Comparison of ENCODE assay signal across 16 cellular contexts in genomic region chr4:121009578-121010338, GRCh38.
DNase-seq lines count a peak whose midpoint lies in the region; ATAC-seq and TF ChIP-seq lines count a peak whose summit lies in the region.
"Had no signal": no experiment of that assay in that cellular context is flagged by ENCODE, and none has a peak within 500 bp of the region (broad histone marks: within the 10 kb centered on the region; RNA-seq: fewer than 3 reads in every experiment).

No MANE protein-coding gene starts in this region.

- BruUV-seq in mammary epithelial cell (replicated peaks; lab: Mats Ljungman, UMichigan): no TSS peak

- H3K9me2 ChIP-seq in hepatocyte (replicated peaks; ENCODE audit: insufficient read depth): no peaks in the 10 kb centered on the region
- H3K9me2 ChIP-seq: SK-N-SH had no signal

- H3K36me3 Mint-ChIP-seq in activated T-cell treated with anti-CD3 and anti-CD28 coated beads, Interleukin-2, amount 50 U/mL, for 4 hours (ENCODE audit: insufficient read depth): no peaks in the 10 kb centered on the region
- no peaks in the 10 kb centered on the region for H3K36me3 Mint-ChIP-seq in activated T-cell treated with anti-CD3 and anti-CD28 coated beads, Interleukin-2, amount 50 U/mL, for 72 hours (ENCODE audit: insufficient read depth in 2 of 2)
- no peaks in the 10 kb centered on the region for H3K36me3 Mint-ChIP-seq in CD8-positive, alpha-beta memory T cell
- H3K36me3 Mint-ChIP-seq in WTC11: no peaks in the 10 kb centered on the region

- POLR2A ChIA-PET in CD8-positive, alpha-beta memory T cell (lab: Charles Lee): no interaction called here
- POLR2A ChIA-PET in WTC11 (lab: Charles Lee): no interaction called here

- TF ChIP-seq CTCF in WTC11 (IDR thresholded peaks at IDR 0.05) (no peak), hepatocyte (IDR thresholded peaks at IDR 0.05; ENCODE audit: poor library complexity) (no peak), mammary epithelial cell (conservative IDR thresholded peaks at IDR 0.05 in 1 of 2, IDR thresholded peaks at IDR 0.05 in 1 of 2; ENCODE audit: extremely low read depth in 1 of 2, insufficient read depth in 1 of 2, low read depth in 1 of 2, low read length in 2 of 2) (no peak)

- H3K4me3 Mint-ChIP-seq in activated T-cell treated with anti-CD3 and anti-CD28 coated beads, Interleukin-2, amount 50 U/mL, for 4 hours: peak overlapping the region; percentile 16
- peak overlapping the region in 1 of 2 donors; percentile 1 for H3K4me3 Mint-ChIP-seq in activated T-cell treated with anti-CD3 and anti-CD28 coated beads, Interleukin-2, amount 50 U/mL, for 72 hours
- H3K4me3 Mint-ChIP-seq in CD8-positive, alpha-beta memory T cell: peak overlapping the region in 5 of 7 donors; percentile 5 to 30 (median 16)
- peak overlapping the region; percentile 11; the same call in 1 of the 2 replicates for H3K4me3 Mint-ChIP-seq in WTC11

- 75% methylated on average over 3 of the region's 3 CpGs for whole genome bisulfite sequencing in hepatocyte (ENCODE audit: low lambda C conversion rate, missing lambda C conversion rate)
- 63% methylated on average over 3 of the region's 3 CpGs for WGBS in mammary epithelial cell (ENCODE audit: low coverage, missing lambda C conversion rate)

- in situ Hi-C loops in mammary epithelial cell (cut with MboI; ENCODE audit: low sequenced_read_pairs in 2 of 2): no loop called here

- H3K79me2 ChIP-seq in hepatocyte: no peaks in the 10 kb centered on the region
- H3K79me2 ChIP-seq in mammary epithelial cell (ENCODE audit: insufficient read depth, low read length): no peaks in the 10 kb centered on the region

- H3K4me1 ChIP-seq in CD8-positive, alpha-beta memory T cell (ENCODE audit: insufficient read depth, low read length): peaks cover 20% of the 10 kb centered on the region
- H3K4me1 ChIP-seq in hepatocyte (ENCODE audit: insufficient read depth) (peaks cover 27% of the 10 kb centered on the region), mammary epithelial cell (ENCODE audit: insufficient read depth, low read length) (no peaks in the 10 kb centered on the region)
- no peaks in the 10 kb centered on the region for H3K4me1 ChIP-seq in effector memory CD4-positive, alpha-beta T cell (ENCODE audit: control insufficient read depth, insufficient read depth, low read length, poor library complexity, severe bottlenecking)
- H3K4me1 ChIP-seq: HAP-1 had no signal

- DNase-seq in activated T-cell treated with anti-CD3 and anti-CD28 coated beads, Interleukin-2, amount 50 U/mL, for 4 hours: no peak
- DNase-seq in activated T-cell treated with anti-CD3 and anti-CD28 coated beads, Interleukin-2, amount 50 U/mL, for 72 hours: no peak
- DNase-seq in CD8-positive, alpha-beta memory T cell: peak in 2 of 5 donors; percentile 23 to 72
- DNase-seq in WTC11 (ENCODE audit: low spot score) (no peak), hepatocyte (ENCODE audit: low spot score) (no peak), SW480 (ENCODE audit: low spot score) (no peak), mammary epithelial cell (no peak)
- DNase-seq in effector memory CD4-positive, alpha-beta T cell: no peak
- DNase-seq: DMS79, KBM-7, NCI-H1694 treated with DMSO at 0.1 percent for 48 hours, NCI-H748 treated with DMSO at 0.1 percent for 48 hours, OCI-M1, Right ventricle myocardium superior, SK-N-SH had no signal

- H3K27ac Mint-ChIP-seq in activated T-cell treated with anti-CD3 and anti-CD28 coated beads, Interleukin-2, amount 50 U/mL, for 72 hours: no peak overlapping the region
- H3K27ac Mint-ChIP-seq in CD8-positive, alpha-beta memory T cell: peak overlapping the region in 6 of 8 donors; percentile 20 to 80 (median 60)
- peak overlapping the region; percentile 7; the same call in 1 of the 2 replicates for H3K27ac Mint-ChIP-seq in WTC11

- H3K27me3 Mint-ChIP-seq in activated T-cell treated with anti-CD3 and anti-CD28 coated beads, Interleukin-2, amount 50 U/mL, for 4 hours (ENCODE audit: low read depth): no peaks in the 10 kb centered on the region
- no peaks in the 10 kb centered on the region for H3K27me3 Mint-ChIP-seq in activated T-cell treated with anti-CD3 and anti-CD28 coated beads, Interleukin-2, amount 50 U/mL, for 72 hours (ENCODE audit: low read depth)
- no peaks in the 10 kb centered on the region for H3K27me3 Mint-ChIP-seq in CD8-positive, alpha-beta memory T cell
- no peaks in the 10 kb centered on the region for H3K27me3 Mint-ChIP-seq in WTC11 (ENCODE audit: low read depth)

- H3K4me1 Mint-ChIP-seq in activated T-cell treated with anti-CD3 and anti-CD28 coated beads, Interleukin-2, amount 50 U/mL, for 4 hours (ENCODE audit: low read depth): peaks cover 36% of the 10 kb centered on the region
- H3K4me1 Mint-ChIP-seq in activated T-cell treated with anti-CD3 and anti-CD28 coated beads, Interleukin-2, amount 50 U/mL, for 72 hours (ENCODE audit: low read depth): peaks cover 29% of the 10 kb centered on the region
- H3K4me1 Mint-ChIP-seq in CD8-positive, alpha-beta memory T cell: peaks cover 14 to 26% (median 25%) of the 10 kb centered on the region in 3 donors
- H3K4me1 Mint-ChIP-seq in WTC11: peaks cover 47% of the 10 kb centered on the region

- intact Hi-C loops in mammary epithelial cell (cut with micrococcal nuclease): no loop called here

- H3K9me3 Mint-ChIP-seq in activated T-cell treated with anti-CD3 and anti-CD28 coated beads, Interleukin-2, amount 50 U/mL, for 4 hours: no peaks in the 10 kb centered on the region
- no peaks in the 10 kb centered on the region for H3K9me3 Mint-ChIP-seq in activated T-cell treated with anti-CD3 and anti-CD28 coated beads, Interleukin-2, amount 50 U/mL, for 72 hours
- peaks cover 0 to 2% (median 0%) of the 10 kb centered on the region in 5 donors for H3K9me3 Mint-ChIP-seq in CD8-positive, alpha-beta memory T cell
- H3K9me3 Mint-ChIP-seq in WTC11: no peaks in the 10 kb centered on the region

- H4K20me1 ChIP-seq in hepatocyte (ENCODE audit: insufficient read depth, poor library complexity, severe bottlenecking) (no peaks in the 10 kb centered on the region), mammary epithelial cell (ENCODE audit: insufficient read depth, low read length) (no peaks in the 10 kb centered on the region)

- no peak overlapping the region for H3K4me2 ChIP-seq in hepatocyte
- no peak overlapping the region for H3K4me2 ChIP-seq in mammary epithelial cell (ENCODE audit: insufficient read depth, low read depth, low read length)
- H3K4me2 ChIP-seq: SK-N-SH had no signal

- H3K27me3 ChIP-seq in CD8-positive, alpha-beta memory T cell (ENCODE audit: insufficient read depth, low read length, poor library complexity, severe bottlenecking): no peaks in the 10 kb centered on the region
- no peaks in the 10 kb centered on the region for H3K27me3 ChIP-seq in hepatocyte
- H3K27me3 ChIP-seq in effector memory CD4-positive, alpha-beta T cell (replicated peaks; ENCODE audit: control insufficient read depth, insufficient read depth, low read length, poor library complexity, severe bottlenecking): no peaks in the 10 kb centered on the region
- peaks cover 2% of the 10 kb centered on the region for H3K27me3 ChIP-seq in mammary epithelial cell (ENCODE audit: insufficient read depth, low read length)

- no peak overlapping the region for H2AFZ ChIP-seq in hepatocyte
- no peak overlapping the region for H2AFZ ChIP-seq in mammary epithelial cell (ENCODE audit: low read depth, low read length)

- no peak overlapping the region for H3K27ac ChIP-seq in CD8-positive, alpha-beta memory T cell (ENCODE audit: low read depth, low read length)
- H3K27ac ChIP-seq in hepatocyte (peak overlapping the region; percentile 15), mammary epithelial cell (ENCODE audit: insufficient read depth, low read depth, low read length) (no peak overlapping the region)
- no peak overlapping the region for H3K27ac ChIP-seq in effector memory CD4-positive, alpha-beta T cell (ENCODE audit: insufficient read depth, low read length, poor library complexity, severe bottlenecking)

- no peak overlapping the region for H3K9ac ChIP-seq in mammary epithelial cell (ENCODE audit: insufficient read depth, low read length)
- H3K9ac ChIP-seq: SK-N-SH had no signal

- no peaks in the 10 kb centered on the region for H3K36me3 ChIP-seq in CD8-positive, alpha-beta memory T cell (ENCODE audit: insufficient read depth, low read length)
- H3K36me3 ChIP-seq in hepatocyte (replicated peaks; ENCODE audit: insufficient read depth, low read depth): no peaks in the 10 kb centered on the region
- H3K36me3 ChIP-seq in effector memory CD4-positive, alpha-beta T cell (ENCODE audit: control insufficient read depth, insufficient read depth, low read length): no peaks in the 10 kb centered on the region
- H3K36me3 ChIP-seq in mammary epithelial cell (ENCODE audit: insufficient read depth, low read length): no peaks in the 10 kb centered on the region
- H3K36me3 ChIP-seq: HAP-1 had no signal

- dilution Hi-C loops in mammary epithelial cell (cut with HindIII; ENCODE audit: low sequenced_read_pairs): no loop called here

- H3K4me3 ChIP-seq in CD8-positive, alpha-beta memory T cell (ENCODE audit: low read length): no peak overlapping the region
- H3K4me3 ChIP-seq in hepatocyte: no peak overlapping the region
- no peak overlapping the region for H3K4me3 ChIP-seq in effector memory CD4-positive, alpha-beta T cell (ENCODE audit: insufficient read depth, low read depth, low read length, poor library complexity, severe bottlenecking)
- H3K4me3 ChIP-seq in mammary epithelial cell (replicated peaks in 1 of 3; ENCODE audit: insufficient read depth in 1 of 3, low read depth in 2 of 3, low read length in 3 of 3): no peak overlapping the region
- H3K4me3 ChIP-seq: HAP-1 had no signal

- CTCF ChIA-PET in CD8-positive, alpha-beta memory T cell (lab: Charles Lee): interaction anchor here (1.3 kb wide), 1 partner anchor 8 kb away, joined by 3 read pairs; no protein-coding TSS in a partner anchor
- CTCF ChIA-PET in WTC11 (lab: Charles Lee): interaction anchor here (2.8 kb wide), 1 partner anchor 32 kb away, joined by 10 read pairs; no protein-coding TSS in a partner anchor
- CTCF ChIA-PET in mammary epithelial cell (lab: Charles Lee; ENCODE audit: low non-redundant PET): no interaction called here

- H3K9me3 ChIP-seq in CD8-positive, alpha-beta memory T cell (ENCODE audit: low read length): no peaks in the 10 kb centered on the region
- no peaks in the 10 kb centered on the region for H3K9me3 ChIP-seq in hepatocyte (ENCODE audit: low read depth)
- H3K9me3 ChIP-seq in effector memory CD4-positive, alpha-beta T cell (ENCODE audit: control insufficient read depth, low read length): no peaks in the 10 kb centered on the region
- H3K9me3 ChIP-seq in mammary epithelial cell (replicated peaks; ENCODE audit: insufficient read depth, low read length): no peaks in the 10 kb centered on the region
- H3K9me3 ChIP-seq: HAP-1, SK-N-SH had no signal

- ATAC-seq in activated T-cell treated with anti-CD3 and anti-CD28 coated beads, Interleukin-2, amount 50 U/mL, for 4 hours: no peak
- no peak for ATAC-seq in activated T-cell treated with anti-CD3 and anti-CD28 coated beads, Interleukin-2, amount 50 U/mL, for 72 hours (replicated peaks in 1 of 2)
- ATAC-seq in WTC11: no peak
